In genomic region chr12:591167-591570, GRCh38 we compare ENCODE assay signal across 12 cellular contexts.
DNase-seq lines count a peak whose midpoint lies in the region; ATAC-seq, FAIRE-seq and TF ChIP-seq lines count a peak whose summit lies in the region.
"Had no signal": no experiment of that assay in that cellular context is flagged by ENCODE, and none has a peak within 500 bp of the region (broad histone marks: within the 10 kb centered on the region; RNA-seq: fewer than 3 reads in every experiment).

No MANE protein-coding gene starts in this region.

- no peak overlapping the region for H3K4me2 ChIP-seq in OCI-LY1 (ENCODE audit: low read length)

- no peaks in the 10 kb centered on the region for H4K20me1 ChIP-seq in OCI-LY1 (ENCODE audit: insufficient read depth, low read length)

- no peak overlapping the region for H2AFZ ChIP-seq in OCI-LY1 (ENCODE audit: low read length)

- ATAC-seq in Right ventricle myocardium inferior (peak; percentile 92), pancreas (peak; percentile 77 to 86 (median 84)), GM21723 (IDR thresholded peaks at IDR 0.05; ENCODE audit: unreplicated experiment) (no peak), HG03378 (IDR thresholded peaks at IDR 0.05; ENCODE audit: unreplicated experiment) (no peak)

- H3K9me2 ChIP-seq in OCI-LY1 (ENCODE audit: low read depth, low read length), result no peaks in the 10 kb centered on the region

- no peaks in the 10 kb centered on the region for H3K79me2 ChIP-seq in OCI-LY1 (ENCODE audit: insufficient read depth, low read length)

- H3F3A ChIP-seq in OCI-LY1 (ENCODE audit: insufficient read depth, low read length), result no peaks in the 10 kb centered on the region

- H3K4me3 ChIP-seq in OCI-LY1 (ENCODE audit: low read depth, low read length, poor library complexity, severe bottlenecking), result no peak overlapping the region
- no peak overlapping the region for H3K4me3 ChIP-seq in pancreas

- DNase-seq in Right ventricle myocardium inferior (ENCODE audit: missing footprints), result peak; percentile 80
- peak in 2 of 6 donors; percentile 49 to 54 for DNase-seq in pancreas
- no peak for DNase-seq in DMS79 (lab: John Stamatoyannopoulos, UW)
- DNase-seq in G401 (ENCODE audit: low spot score), result no peak
- DNase-seq: GOT3, KG1, NCI-H510A treated with DMSO at 0.1 percent for 48 hours had no signal

- no peak overlapping the region for H3K27ac ChIP-seq in OCI-LY1 (ENCODE audit: low read depth, low read length, poor library complexity, severe bottlenecking)
- H3K27ac ChIP-seq in pancreas, result peak overlapping the region; percentile 27 to 65 (median 40)

- intact Hi-C loops in Right ventricle myocardium inferior (cut with DNase I), result loop anchor here (1.0 to 2.0 kb wide), 4 partner anchors 8 to 32 kb away; no protein-coding TSS in a partner anchor
- intact Hi-C loops in pancreas (cut with DNase I), result no loop called here

- peaks cover 24% of the 10 kb centered on the region for H3K36me3 ChIP-seq in OCI-LY1 (ENCODE audit: insufficient read depth, low read length)
- H3K36me3 ChIP-seq in pancreas, result no peaks in the 10 kb centered on the region

- TF ChIP-seq CTCF in GM12873 (IDR thresholded peaks at IDR 0.05; ENCODE audit: insufficient read depth, low read depth, low read length, missing control alignments) (peak; percentile 35), OCI-LY1 (IDR thresholded peaks at IDR 0.05; ENCODE audit: low read length) (peak; percentile 15; the same call in 1 of the 2 replicates), pancreas (IDR thresholded peaks at IDR 0.05) (peak in 1 of 4 donors; percentile 32)

- H3K9me3 ChIP-seq in OCI-LY1 (ENCODE audit: low read length) (peaks cover 10% of the 10 kb centered on the region; the same call in 1 of the 2 replicates), pancreas (no peaks in the 10 kb centered on the region)

- H3K4me1 ChIP-seq in OCI-LY1 (ENCODE audit: insufficient read depth, low read length, severe bottlenecking), result peaks cover 23% of the 10 kb centered on the region
- H3K4me1 ChIP-seq in pancreas, result peaks cover 15 to 20% (median 15%) of the 10 kb centered on the region in 3 donors

- no peak for FAIRE-seq in pancreas (lab: Jason Lieb, UNC)
- FAIRE-seq: endometrium had no signal

- WGBS in pancreas, 2 donors, result 46% methylated on average over 4 of the region's 4 CpGs

- in situ Hi-C loops in G401 (cut with HindIII; ENCODE audit: low sequenced_read_pairs), result no loop called here

- no peak overlapping the region for H3K9ac ChIP-seq in OCI-LY1 (ENCODE audit: low read length)

- H3K27me3 ChIP-seq in OCI-LY1 (ENCODE audit: insufficient read depth, low read length), result no peaks in the 10 kb centered on the region
- H3K27me3 ChIP-seq in pancreas, result no peaks in the 10 kb centered on the region

Comparison
In these comparisons a context has a peak if more than half of its experiments do, and no peak if none do; other contexts are left out.
1. ATAC-seq: peak in Right ventricle myocardium inferior (single experiment) and pancreas (4 of 4); none in GM21723 (single experiment) and HG03378 (single experiment).